ENCODE assay signal across 16 cellular contexts in the genomic region with DNA sequence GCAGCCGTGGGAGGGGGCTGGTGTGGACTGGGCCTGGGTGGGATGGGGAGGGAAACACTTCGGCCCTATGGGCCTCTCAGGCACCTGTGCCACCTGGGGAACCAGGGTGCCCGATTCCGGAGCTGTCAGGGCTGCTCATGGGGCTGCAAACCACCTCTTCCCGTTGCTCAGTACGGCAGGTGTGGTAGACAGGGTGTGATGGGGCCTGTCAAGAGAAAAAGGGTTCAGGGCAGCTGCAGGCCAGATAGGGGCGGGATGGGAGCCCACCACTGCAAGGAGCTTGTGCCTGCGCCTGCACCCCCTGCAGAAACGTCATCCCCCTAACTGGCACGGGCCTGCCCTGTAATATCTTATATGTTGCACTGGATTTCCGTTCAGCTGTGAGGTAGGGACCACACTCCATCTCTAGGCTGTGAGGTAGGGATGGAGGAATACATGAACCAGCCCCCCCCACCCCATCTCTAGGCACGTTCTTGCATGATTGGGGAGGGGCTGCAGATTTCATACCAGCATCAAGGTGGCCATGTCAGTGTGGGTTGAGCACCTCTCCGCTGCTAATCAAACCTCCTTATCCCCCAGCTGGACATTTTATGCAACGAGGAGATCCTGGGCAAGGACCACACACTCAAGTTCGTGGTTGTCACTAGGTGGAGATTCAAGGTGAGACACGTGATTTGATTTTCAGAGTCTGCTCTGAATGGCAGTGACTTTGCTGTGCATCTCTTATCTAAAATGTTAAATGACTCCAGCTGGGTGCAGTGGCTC. TPM values are rescaled to one million over a fixed set of nuclear protein-coding genes. Genes with fewer than 3 reads are reported as not detected.
DNase-seq lines count a peak whose midpoint lies in the region; ATAC-seq, FAIRE-seq and TF ChIP-seq lines count a peak whose summit lies in the region.
"Had no signal": no experiment of that assay in that cellular context is flagged by ENCODE, and none has a peak within 500 bp of the region (broad histone marks: within the 10 kb centered on the region; RNA-seq: fewer than 3 reads in every experiment).

No MANE protein-coding gene starts in this region.

- H3K4me2 ChIP-seq in astrocyte (ENCODE audit: low read length) (no peak overlapping the region), mammary epithelial cell (ENCODE audit: insufficient read depth, low read depth, low read length) (no peak overlapping the region)

- H3K36me3 ChIP-seq in cardiac muscle cell, result peaks cover 14% of the 10 kb centered on the region
- H3K36me3 ChIP-seq in right atrium auricular region, result peaks cover 82% of the 10 kb centered on the region
- H3K36me3 ChIP-seq in astrocyte (ENCODE audit: insufficient read depth, low read length), result peaks cover 23% of the 10 kb centered on the region
- H3K36me3 ChIP-seq in mammary epithelial cell (ENCODE audit: insufficient read depth, low read length), result peaks cover 26% of the 10 kb centered on the region

- intact Hi-C loops in mammary epithelial cell (cut with micrococcal nuclease), result loop anchor here (2.0 to 5.0 kb wide), 4 partner anchors 44 to 522 kb away; partner anchors contain the start of gene IDUA

- ATAC-seq in memory B cell (ENCODE audit: low read depth) (no peak), GM18502 (IDR thresholded peaks at IDR 0.05; ENCODE audit: poor library complexity, unreplicated experiment) (no peak)
- ATAC-seq in stimulated activated memory B cell treated with anti-CD40 and anti-IgM and Interleukin-4, amounts not matched to agents 10 μg/mL and 1 μg/mL and 100 μg/mL, for 72 hours, result no peak

- H4K20me1 ChIP-seq in astrocyte (ENCODE audit: insufficient read depth, low read length) (peaks cover 94% of the 10 kb centered on the region), mammary epithelial cell (ENCODE audit: insufficient read depth, low read length) (peaks cover 3% of the 10 kb centered on the region)

- DNase-seq in cardiac muscle cell (ENCODE audit: low read depth in 1 of 2, low spot score in 1 of 2), result no peak
- DNase-seq in right atrium auricular region (ENCODE audit: low spot score), result no peak
- no peak for DNase-seq in astrocyte (ENCODE audit: low read depth)
- DNase-seq in memory B cell (ENCODE audit: low spot score in 2 of 2), result no peak
- DNase-seq in NCI-H2029 treated with DMSO at 0.1 percent for 48 hours (lab: John Stamatoyannopoulos, UW), result no peak
- DNase-seq in mammary epithelial cell, result no peak
- DNase-seq: amniotic stem cell, hippocampal formation, Kasumi-1, NCI-H2081, NCI-H69, small intestine had no signal

- H3K27me3 ChIP-seq in cardiac muscle cell, result no peaks in the 10 kb centered on the region
- no peaks in the 10 kb centered on the region for H3K27me3 ChIP-seq in right atrium auricular region
- no peaks in the 10 kb centered on the region for H3K27me3 ChIP-seq in astrocyte (ENCODE audit: insufficient read depth, low read length)
- H3K27me3 ChIP-seq in mammary epithelial cell (ENCODE audit: insufficient read depth, low read length), result no peaks in the 10 kb centered on the region
- H3K27me3 ChIP-seq: neutrophil had no signal

- no peak for TF ChIP-seq CTCF in cardiac muscle cell (IDR thresholded peaks at IDR 0.05; ENCODE audit: low read depth, low read length)
- no peak for TF ChIP-seq CTCF in right atrium auricular region (IDR thresholded peaks at IDR 0.05)
- no peak for TF ChIP-seq CTCF in astrocyte (IDR thresholded peaks at IDR 0.05; ENCODE audit: insufficient read depth, low read depth, low read length)
- no peak for TF ChIP-seq CTCF in mammary epithelial cell (conservative IDR thresholded peaks at IDR 0.05 in 1 of 2, IDR thresholded peaks at IDR 0.05 in 1 of 2; ENCODE audit: extremely low read depth in 1 of 2, insufficient read depth in 1 of 2, low read depth in 1 of 2, low read length in 2 of 2)

- H3K27me3 Mint-ChIP-seq in astrocyte (ENCODE audit: low read depth, unreplicated experiment), result no peaks in the 10 kb centered on the region
- no peaks in the 10 kb centered on the region for H3K27me3 Mint-ChIP-seq in memory B cell
- no peaks in the 10 kb centered on the region for H3K27me3 Mint-ChIP-seq in stimulated activated memory B cell treated with anti-CD40 and anti-IgM and Interleukin-4, amounts not matched to agents 10 μg/mL and 1 μg/mL and 100 μg/mL, for 72 hours
- H3K27me3 Mint-ChIP-seq: dendritic cell treated with granulocyte-macrophage colony-stimulating factor and Interleukin-4, amounts not matched to agents 40 ng/mL and 50 ng/mL, for 4 days had no signal

- dilution Hi-C loops in mammary epithelial cell (cut with HindIII; ENCODE audit: low sequenced_read_pairs), result loop anchor here (5.0 to 10.0 kb wide), 2 partner anchors 62 to 130 kb away; no protein-coding TSS in a partner anchor

- CTCF ChIA-PET in mammary epithelial cell (lab: Charles Lee; ENCODE audit: low non-redundant PET), result no interaction called here

- H3K9ac ChIP-seq in astrocyte (ENCODE audit: low read length), result no peak overlapping the region
- no peak overlapping the region for H3K9ac ChIP-seq in mammary epithelial cell (ENCODE audit: insufficient read depth, low read length)

- FAIRE-seq in astrocyte (lab: Jason Lieb, UNC), result no peak
- FAIRE-seq: small intestine had no signal

- no peak overlapping the region for H2AFZ ChIP-seq in astrocyte (ENCODE audit: low read depth, low read length)
- no peak overlapping the region for H2AFZ ChIP-seq in mammary epithelial cell (ENCODE audit: low read depth, low read length)

- no peaks in the 10 kb centered on the region for H3K9me3 ChIP-seq in cardiac muscle cell (ENCODE audit: low read depth)
- no peaks in the 10 kb centered on the region for H3K9me3 ChIP-seq in right atrium auricular region
- H3K9me3 ChIP-seq in astrocyte (ENCODE audit: insufficient read depth, low read depth, low read length), result no peaks in the 10 kb centered on the region
- no peaks in the 10 kb centered on the region for H3K9me3 ChIP-seq in mammary epithelial cell (replicated peaks; ENCODE audit: insufficient read depth, low read length)
- H3K9me3 ChIP-seq: neutrophil had no signal

- peaks cover 18% of the 10 kb centered on the region for H3K36me3 Mint-ChIP-seq in astrocyte (ENCODE audit: low read depth, unreplicated experiment)
- peaks cover 28% of the 10 kb centered on the region for H3K36me3 Mint-ChIP-seq in memory B cell
- peaks cover 70% of the 10 kb centered on the region for H3K36me3 Mint-ChIP-seq in stimulated activated memory B cell treated with anti-CD40 and anti-IgM and Interleukin-4, amounts not matched to agents 10 μg/mL and 1 μg/mL and 100 μg/mL, for 72 hours

- peaks cover 32% of the 10 kb centered on the region for H3K4me1 Mint-ChIP-seq in astrocyte (ENCODE audit: low read depth, unreplicated experiment)
- H3K4me1 Mint-ChIP-seq in memory B cell, result peaks cover 5% of the 10 kb centered on the region
- peaks cover 17% of the 10 kb centered on the region for H3K4me1 Mint-ChIP-seq in stimulated activated memory B cell treated with anti-CD40 and anti-IgM and Interleukin-4, amounts not matched to agents 10 μg/mL and 1 μg/mL and 100 μg/mL, for 72 hours

- H3K27ac Mint-ChIP-seq in astrocyte (ENCODE audit: unreplicated experiment) (peak overlapping the region; percentile 72), memory B cell (peak overlapping the region; percentile 11)
- H3K27ac Mint-ChIP-seq in stimulated activated memory B cell treated with anti-CD40 and anti-IgM and Interleukin-4, amounts not matched to agents 10 μg/mL and 1 μg/mL and 100 μg/mL, for 72 hours, result no peak overlapping the region

- 90% methylated on average over 10 of the region's 16 CpGs for WGBS in mammary epithelial cell (ENCODE audit: low coverage, missing lambda C conversion rate)

- BruUV-seq in mammary epithelial cell (replicated peaks; lab: Mats Ljungman, UMichigan), result no TSS peak

- in situ Hi-C loops in mammary epithelial cell (cut with MboI; ENCODE audit: low sequenced_read_pairs in 2 of 2), result no loop called here

- H3K9me3 Mint-ChIP-seq in astrocyte (ENCODE audit: unreplicated experiment), result no peaks in the 10 kb centered on the region
- H3K9me3 Mint-ChIP-seq in memory B cell, result no peaks in the 10 kb centered on the region
- no peaks in the 10 kb centered on the region for H3K9me3 Mint-ChIP-seq in stimulated activated memory B cell treated with anti-CD40 and anti-IgM and Interleukin-4, amounts not matched to agents 10 μg/mL and 1 μg/mL and 100 μg/mL, for 72 hours

- H3K4me3 Mint-ChIP-seq in astrocyte (ENCODE audit: unreplicated experiment) (no peak overlapping the region), memory B cell (no peak overlapping the region)
- H3K4me3 Mint-ChIP-seq in stimulated activated memory B cell treated with anti-CD40 and anti-IgM and Interleukin-4, amounts not matched to agents 10 μg/mL and 1 μg/mL and 100 μg/mL, for 72 hours, result no peak overlapping the region
- H3K4me3 Mint-ChIP-seq: dendritic cell treated with granulocyte-macrophage colony-stimulating factor and Interleukin-4, amounts not matched to agents 40 ng/mL and 50 ng/mL, for 4 days had no signal

- H3K4me1 ChIP-seq in cardiac muscle cell (ENCODE audit: low read depth) (peaks cover 4% of the 10 kb centered on the region), right atrium auricular region (peaks cover 0 to 10% of the 10 kb centered on the region in 2 donors), astrocyte (ENCODE audit: insufficient read depth, low read length) (peaks cover 12% of the 10 kb centered on the region), mammary epithelial cell (ENCODE audit: insufficient read depth, low read length) (peaks cover 14% of the 10 kb centered on the region)

- H3K4me3 ChIP-seq in cardiac muscle cell, result no peak overlapping the region
- H3K4me3 ChIP-seq in right atrium auricular region, result no peak overlapping the region
- H3K4me3 ChIP-seq in astrocyte (ENCODE audit: insufficient read depth, low read depth, low read length), result no peak overlapping the region
- H3K4me3 ChIP-seq in mammary epithelial cell (replicated peaks in 1 of 3; ENCODE audit: insufficient read depth in 1 of 3, low read depth in 2 of 3, low read length in 3 of 3), result no peak overlapping the region

- H3K79me2 ChIP-seq in astrocyte (ENCODE audit: insufficient read depth, low read length), result peaks cover 37% of the 10 kb centered on the region
- H3K79me2 ChIP-seq in mammary epithelial cell (ENCODE audit: insufficient read depth, low read length), result peaks cover 26% of the 10 kb centered on the region

- H3K27ac ChIP-seq in cardiac muscle cell (peak overlapping the region; percentile 74), right atrium auricular region (no peak overlapping the region), astrocyte (ENCODE audit: low read depth, low read length) (no peak overlapping the region), mammary epithelial cell (ENCODE audit: insufficient read depth, low read depth, low read length) (no peak overlapping the region)

RNA-seq across cellular contexts. Expression of gene PCGF3, which starts 59.0 kb away (rescaled TPM):
- 59.6 and 118 TPM in 2 replicates for total RNA-seq in cardiac muscle cell
- polyA plus RNA-seq in cardiac muscle cell, result 28.1 and 32.8 TPM in 2 replicates
- 10 to 100 TPM; 17.9 to 22.6 TPM for total RNA-seq in right atrium auricular region
- total RNA-seq in astrocyte, result 61.1 and 65.7 TPM in 2 replicates
- total RNA-seq in mammary epithelial cell, result 10 to 100 TPM; 35.0 to 38.2 TPM
- polyA plus RNA-seq in mammary epithelial cell, result 34.2 TPM
- 77.3 TPM for polyA minus RNA-seq in mammary epithelial cell
